In the genomic region with DNA sequence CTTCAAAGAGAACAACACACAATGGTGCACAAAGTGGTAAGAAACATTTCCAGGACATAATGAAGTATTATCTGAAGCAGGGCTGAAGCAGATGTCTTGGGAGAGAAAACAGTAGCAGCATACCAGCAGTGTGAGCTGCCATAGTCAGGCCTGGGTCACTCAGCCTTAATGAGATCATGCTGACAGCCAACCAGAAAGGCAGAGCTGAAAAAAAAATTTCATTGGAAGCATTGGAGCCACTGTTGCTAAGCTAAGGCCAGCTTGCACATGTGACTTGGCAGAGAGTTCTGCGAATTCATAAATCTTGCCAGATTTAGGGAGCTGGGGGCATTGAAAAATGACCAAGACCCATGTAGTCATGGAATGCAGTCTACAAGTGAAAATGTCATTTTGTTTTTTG, we compare ENCODE assay signal across 16 cellular contexts.
DNase-seq lines count a peak whose midpoint lies in the region; ATAC-seq and TF ChIP-seq lines count a peak whose summit lies in the region.
"Had no signal": no experiment of that assay in that cellular context is flagged by ENCODE, and none has a peak within 500 bp of the region (broad histone marks: within the 10 kb centered on the region; RNA-seq: fewer than 3 reads in every experiment).

No MANE protein-coding gene starts in this region.

- BruUV-seq in mammary epithelial cell (replicated peaks; lab: Mats Ljungman, UMichigan), result no TSS peak

- H3K27me3 ChIP-seq in mammary epithelial cell (ENCODE audit: insufficient read depth, low read length) (no peaks in the 10 kb centered on the region), breast epithelium (no peaks in the 10 kb centered on the region)
- H3K27me3 ChIP-seq: gastrocnemius medialis, pancreas had no signal

- H3K4me2 ChIP-seq in mammary epithelial cell (ENCODE audit: insufficient read depth, low read depth, low read length), result no peak overlapping the region
- H3K4me2 ChIP-seq: KMS-11, PC-9 had no signal

- no peak overlapping the region for H3K4me3 Mint-ChIP-seq in activated naive CD4-positive, alpha-beta T cell treated with anti-CD3 and anti-CD28 coated beads, Interleukin-2, amount 10 ng/mL, durations not matched to agents 7 days and 5 days
- no peak overlapping the region for H3K4me3 Mint-ChIP-seq in activated T-helper 17 cell treated with anti-CD3 and anti-CD28 coated beads, Interleukin-2, amount 50 U/mL, for 72 hours

- no peak for TF ChIP-seq CTCF in mammary epithelial cell (conservative IDR thresholded peaks at IDR 0.05 in 1 of 2, IDR thresholded peaks at IDR 0.05 in 1 of 2; ENCODE audit: extremely low read depth in 1 of 2, insufficient read depth in 1 of 2, low read depth in 1 of 2, low read length in 2 of 2)
- TF ChIP-seq CTCF in breast epithelium (IDR thresholded peaks at IDR 0.05), result no peak

- no peaks in the 10 kb centered on the region for H3K9me3 Mint-ChIP-seq in activated naive CD4-positive, alpha-beta T cell treated with anti-CD3 and anti-CD28 coated beads, Interleukin-2, amount 10 ng/mL, durations not matched to agents 7 days and 5 days
- H3K9me3 Mint-ChIP-seq in activated T-helper 17 cell treated with anti-CD3 and anti-CD28 coated beads, Interleukin-2, amount 50 U/mL, for 72 hours, result peaks cover 8% of the 10 kb centered on the region

- H3K4me1 Mint-ChIP-seq in activated naive CD4-positive, alpha-beta T cell treated with anti-CD3 and anti-CD28 coated beads, Interleukin-2, amount 10 ng/mL, durations not matched to agents 7 days and 5 days, result no peaks in the 10 kb centered on the region
- no peaks in the 10 kb centered on the region for H3K4me1 Mint-ChIP-seq in activated T-helper 17 cell treated with anti-CD3 and anti-CD28 coated beads, Interleukin-2, amount 50 U/mL, for 72 hours

- H3K79me2 ChIP-seq in mammary epithelial cell (ENCODE audit: insufficient read depth, low read length), result no peaks in the 10 kb centered on the region

- CTCF ChIA-PET in mammary epithelial cell (lab: Charles Lee; ENCODE audit: low non-redundant PET), result interaction anchor here (0.6 kb wide), 1 partner anchor 64 kb away, joined by 13 read pairs; no protein-coding TSS in a partner anchor
- CTCF ChIA-PET in activated naive CD4-positive, alpha-beta T cell treated with anti-CD3 and anti-CD28 coated beads, Interleukin-2, amount 10 ng/mL, durations not matched to agents 7 days and 5 days (lab: Charles Lee), result no interaction called here

- no peaks in the 10 kb centered on the region for H4K20me1 ChIP-seq in mammary epithelial cell (ENCODE audit: insufficient read depth, low read length)

- peak; percentile 3 for DNase-seq in mammary epithelial cell
- DNase-seq in breast epithelium (ENCODE audit: low spot score in 2 of 2), result no peak
- DNase-seq in amniotic epithelial cell (ENCODE audit: low read depth), result peak; percentile 59
- DNase-seq in kidney glomerular epithelial cell (lab: John Stamatoyannopoulos, UW), result peak; percentile 50
- no peak for DNase-seq in DMS114 treated with DMSO at 0.1 percent for 48 hours (lab: John Stamatoyannopoulos, UW; ENCODE audit: unreplicated experiment)
- DNase-seq in activated naive CD4-positive, alpha-beta T cell treated with anti-CD3 and anti-CD28 coated beads, Interleukin-2, amount 10 ng/mL, durations not matched to agents 7 days and 5 days, result no peak
- no peak for DNase-seq in NCI-H2171 (lab: John Stamatoyannopoulos, UW)
- DNase-seq: activated CD4-positive, CD25-positive, alpha-beta regulatory T cell treated with anti-CD3 and anti-CD28 coated beads, Interleukin-2, amount 50 U/mL, for 72 hours; activated naive CD4-positive, alpha-beta T cell treated with Interleukin-2 at 50 U/mL for 16 hours; gastrocnemius medialis; NCI-H146; NCI-H524; pancreas; PC-9 had no signal

- H2AFZ ChIP-seq in mammary epithelial cell (ENCODE audit: low read depth, low read length), result no peak overlapping the region
- H2AFZ ChIP-seq: PC-9 had no signal

- H3K27ac Mint-ChIP-seq in activated naive CD4-positive, alpha-beta T cell treated with anti-CD3 and anti-CD28 coated beads, Interleukin-2, amount 10 ng/mL, durations not matched to agents 7 days and 5 days, result no peak overlapping the region
- H3K27ac Mint-ChIP-seq in activated T-helper 17 cell treated with anti-CD3 and anti-CD28 coated beads, Interleukin-2, amount 50 U/mL, for 72 hours, result no peak overlapping the region

- in situ Hi-C loops in mammary epithelial cell (cut with MboI; ENCODE audit: low sequenced_read_pairs in 2 of 2), result no loop called here

- H3K9me3 ChIP-seq in mammary epithelial cell (replicated peaks; ENCODE audit: insufficient read depth, low read length) (peaks cover 4% of the 10 kb centered on the region), breast epithelium (no peaks in the 10 kb centered on the region)
- H3K9me3 ChIP-seq: gastrocnemius medialis, pancreas had no signal

- H3K9ac ChIP-seq in mammary epithelial cell (ENCODE audit: insufficient read depth, low read length), result no peak overlapping the region
- H3K9ac ChIP-seq: KMS-11 had no signal

- H3K36me3 ChIP-seq in mammary epithelial cell (ENCODE audit: insufficient read depth, low read length), result no peaks in the 10 kb centered on the region
- no peaks in the 10 kb centered on the region for H3K36me3 ChIP-seq in breast epithelium
- H3K36me3 ChIP-seq: gastrocnemius medialis, pancreas had no signal

- TF ChIP-seq POLR2A in breast epithelium (IDR thresholded peaks at IDR 0.05), result no peak

- H3K4me3 ChIP-seq in mammary epithelial cell (replicated peaks in 1 of 3; ENCODE audit: insufficient read depth in 1 of 3, low read depth in 2 of 3, low read length in 3 of 3), result no peak overlapping the region
- H3K4me3 ChIP-seq in breast epithelium, result no peak overlapping the region
- H3K4me3 ChIP-seq: gastrocnemius medialis, pancreas, PC-9 had no signal

- no peak overlapping the region for H3K27ac ChIP-seq in mammary epithelial cell (ENCODE audit: insufficient read depth, low read depth, low read length)
- H3K27ac ChIP-seq in breast epithelium, result no peak overlapping the region
- H3K27ac ChIP-seq: gastrocnemius medialis, KMS-11, pancreas, PC-9 had no signal

- H3K36me3 Mint-ChIP-seq in activated naive CD4-positive, alpha-beta T cell treated with anti-CD3 and anti-CD28 coated beads, Interleukin-2, amount 10 ng/mL, durations not matched to agents 7 days and 5 days, result no peaks in the 10 kb centered on the region
- H3K36me3 Mint-ChIP-seq in activated T-helper 17 cell treated with anti-CD3 and anti-CD28 coated beads, Interleukin-2, amount 50 U/mL, for 72 hours (ENCODE audit: low read depth), result no peaks in the 10 kb centered on the region

- 14% methylated on average over 1 of the region's 1 CpG for WGBS in mammary epithelial cell (ENCODE audit: low coverage, missing lambda C conversion rate)

- dilution Hi-C loops in mammary epithelial cell (cut with HindIII; ENCODE audit: low sequenced_read_pairs), result no loop called here

- ATAC-seq in activated T-helper 17 cell treated with anti-CD3 and anti-CD28 coated beads, Interleukin-2, amount 50 U/mL, for 72 hours (replicated peaks), result no peak
- ATAC-seq: gastrocnemius medialis, pancreas had no signal

- intact Hi-C loops in mammary epithelial cell (cut with micrococcal nuclease), result no loop called here
- intact Hi-C loops in breast epithelium (cut with DNase I; ENCODE audit: low total_unique reads), result no loop called here

- H3K27me3 Mint-ChIP-seq in activated naive CD4-positive, alpha-beta T cell treated with anti-CD3 and anti-CD28 coated beads, Interleukin-2, amount 10 ng/mL, durations not matched to agents 7 days and 5 days, result no peaks in the 10 kb centered on the region
- no peaks in the 10 kb centered on the region for H3K27me3 Mint-ChIP-seq in activated T-helper 17 cell treated with anti-CD3 and anti-CD28 coated beads, Interleukin-2, amount 50 U/mL, for 72 hours

- H3K4me1 ChIP-seq in mammary epithelial cell (ENCODE audit: insufficient read depth, low read length), result peaks cover 3% of the 10 kb centered on the region
- no peaks in the 10 kb centered on the region for H3K4me1 ChIP-seq in breast epithelium
- H3K4me1 ChIP-seq: gastrocnemius medialis, pancreas had no signal

Comparison
In these comparisons a context has a peak if more than half of its experiments do, and no peak if none do; other contexts are left out.
1. DNase-seq: peak in mammary epithelial cell (single experiment), amniotic epithelial cell (single experiment) and kidney glomerular epithelial cell (single experiment); none in breast epithelium (0 of 2), DMS114 treated with DMSO at 0.1 percent for 48 hours (single experiment), activated naive CD4-positive, alpha-beta T cell treated with anti-CD3 and anti-CD28 coated beads, Interleukin-2, amount 10 ng/mL, durations not matched to agents 7 days and 5 days (single experiment) and NCI-H2171 (single experiment).